In genomic region chr22:35593885-35594470, GRCh38 we compare ENCODE assay signal across 17 cellular contexts. TPM values are rescaled to one million over a fixed set of nuclear protein-coding genes. Genes with fewer than 3 reads are reported as not detected.
"Had no signal": no experiment of that assay in that cellular context is flagged by ENCODE, and none has a peak within 500 bp of the region (broad histone marks: within the 10 kb centered on the region; RNA-seq: fewer than 3 reads in every experiment).

No MANE protein-coding gene starts in this region.

- H3K36me3 ChIP-seq: adrenal gland, pancreas, upper lobe of right lung had no signal

- H3K4me1 Mint-ChIP-seq: activated B cell treated with CpG ODN at 0.5 μM for 24 hours; activated CD4-positive, alpha-beta T cell treated with anti-CD3 and anti-CD28 coated beads, Interleukin-2, amount 10 ng/mL, durations not matched to agents 7 days and 5 days; activated naive CD4-positive, alpha-beta T cell treated with anti-CD3 and anti-CD28 coated beads, Interleukin-2, amount 10 ng/mL, durations not matched to agents 7 days and 5 days; central memory CD8-positive, alpha-beta T cell had no signal

- H3K27me3 ChIP-seq: adrenal gland, pancreas, upper lobe of right lung had no signal

- H3K36me3 Mint-ChIP-seq: activated naive CD4-positive, alpha-beta T cell treated with anti-CD3 and anti-CD28 coated beads, Interleukin-2, amount 10 ng/mL, durations not matched to agents 7 days and 5 days had no signal

- H3K4me3 Mint-ChIP-seq: activated B cell treated with CpG ODN at 0.5 μM for 24 hours; activated CD4-positive, alpha-beta T cell treated with anti-CD3 and anti-CD28 coated beads, Interleukin-2, amount 10 ng/mL, durations not matched to agents 7 days and 5 days; activated naive CD4-positive, alpha-beta T cell treated with anti-CD3 and anti-CD28 coated beads, Interleukin-2, amount 10 ng/mL, durations not matched to agents 7 days and 5 days; central memory CD8-positive, alpha-beta T cell; nephron had no signal

- H3K9me3 ChIP-seq: adrenal gland, pancreas, SK-N-SH, upper lobe of right lung had no signal

- DNase-seq: activated B cell treated with CpG ODN at 0.5 μM for 24 hours; activated CD4-positive, alpha-beta T cell treated with anti-CD3 and anti-CD28 coated beads, Interleukin-2, amount 10 ng/mL, durations not matched to agents 7 days and 5 days; activated naive CD4-positive, alpha-beta T cell treated with anti-CD3 and anti-CD28 coated beads, Interleukin-2, amount 10 ng/mL, durations not matched to agents 7 days and 5 days; activated T-cell treated with anti-CD3 and anti-CD28 coated beads for 4 hours; adrenal gland; effector memory CD4-positive, alpha-beta T cell; hypothalamus; pancreas; SK-N-SH; stimulated activated CD4-positive, alpha-beta T cell treated with anti-CD3 and anti-CD28 coated beads, Interleukin-2, amount 100 ng/mL, for 48 hours; stimulated activated naive CD4-positive, alpha-beta T cell treated with Interleukin-2 at 50 U/mL for 16 hours; T-helper 1 cell; upper lobe of right lung had no signal

- H3K9me3 Mint-ChIP-seq: activated B cell treated with CpG ODN at 0.5 μM for 24 hours; activated CD4-positive, alpha-beta T cell treated with anti-CD3 and anti-CD28 coated beads, Interleukin-2, amount 10 ng/mL, durations not matched to agents 7 days and 5 days; activated naive CD4-positive, alpha-beta T cell treated with anti-CD3 and anti-CD28 coated beads, Interleukin-2, amount 10 ng/mL, durations not matched to agents 7 days and 5 days; activated T-helper 2 cell treated with anti-CD3 and anti-CD28 coated beads, Interferon-gamma antibody, Interleukin-2, Interleukin-4, amounts not matched to agents 10 μg/mL and 5 μg/mL and 100 μg/mL, durations not matched to agents 14 hours and 24 hours and 36 hours; central memory CD8-positive, alpha-beta T cell; nephron had no signal

- H3K27ac ChIP-seq: adrenal gland, pancreas, upper lobe of right lung had no signal

- H3K27me3 Mint-ChIP-seq: activated CD4-positive, alpha-beta T cell treated with anti-CD3 and anti-CD28 coated beads, Interleukin-2, amount 10 ng/mL, durations not matched to agents 7 days and 5 days had no signal

- H3K27ac Mint-ChIP-seq: activated B cell treated with CpG ODN at 0.5 μM for 24 hours; activated CD4-positive, alpha-beta T cell treated with anti-CD3 and anti-CD28 coated beads, Interleukin-2, amount 10 ng/mL, durations not matched to agents 7 days and 5 days; activated naive CD4-positive, alpha-beta T cell treated with anti-CD3 and anti-CD28 coated beads, Interleukin-2, amount 10 ng/mL, durations not matched to agents 7 days and 5 days; activated T-helper 2 cell treated with anti-CD3 and anti-CD28 coated beads, Interferon-gamma antibody, Interleukin-2, Interleukin-4, amounts not matched to agents 10 μg/mL and 5 μg/mL and 100 μg/mL, durations not matched to agents 14 hours and 24 hours and 36 hours had no signal

- ATAC-seq: pancreas, upper lobe of right lung had no signal

- H3K4me3 ChIP-seq: adrenal gland, pancreas, upper lobe of right lung had no signal

RNA-seq across cellular contexts. Expression of gene MB, which starts 23.2 kb away (rescaled TPM):
- total RNA-seq: activated B cell treated with CpG ODN at 0.5 μM for 24 hours, temporal lobe had no signal

RNA-seq across cellular contexts. Expression of gene RASD2, which starts 53.3 kb away (rescaled TPM):
- total RNA-seq: activated B cell treated with CpG ODN at 0.5 μM for 24 hours; activated CD4-positive, alpha-beta T cell treated with anti-CD3 and anti-CD28 coated beads, Interleukin-2, amount 10 ng/mL, durations not matched to agents 7 days and 5 days; activated T-helper 2 cell treated with anti-CD3 and anti-CD28 coated beads, Interferon-gamma antibody, Interleukin-2, Interleukin-4, amounts not matched to agents 10 μg/mL and 5 μg/mL and 100 μg/mL, durations not matched to agents 14 hours and 24 hours and 36 hours had no signal
